Comparison of ENCODE assay signal across 26 cellular contexts in the genomic region with DNA sequence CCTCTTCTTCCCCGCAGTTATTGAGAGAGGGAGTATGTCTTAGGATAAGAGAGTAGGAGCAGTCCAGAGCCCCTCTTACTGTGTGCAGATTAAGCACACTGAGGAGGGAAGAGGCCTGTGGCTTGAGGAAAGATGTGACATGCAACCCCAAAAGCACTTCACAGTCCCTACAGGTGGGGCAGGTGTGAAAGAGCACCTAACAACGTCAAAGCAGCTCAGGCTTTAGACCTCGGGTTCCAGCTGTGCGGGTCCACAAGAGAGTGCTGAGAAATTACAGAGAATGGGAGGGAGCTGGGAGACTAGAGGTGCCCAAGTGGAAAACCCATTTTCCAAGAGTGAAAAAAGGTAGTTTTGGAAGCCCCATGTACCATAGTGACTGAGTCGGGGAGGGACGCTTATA.
"Had no signal": no experiment of that assay in that cellular context is flagged by ENCODE, and none has a peak within 500 bp of the region (broad histone marks: within the 10 kb centered on the region; RNA-seq: fewer than 3 reads in every experiment).

No MANE protein-coding gene starts in this region.

- H3K4me3 ChIP-seq: ascending aorta, breast epithelium, cardiac muscle cell, colonic mucosa, esophagus squamous epithelium, gastroesophageal sphincter had no signal

- H3K27ac ChIP-seq: ascending aorta, breast epithelium, cardiac muscle cell, colonic mucosa, esophagus squamous epithelium, gastroesophageal sphincter had no signal

- H3K36me3 ChIP-seq: ascending aorta, breast epithelium, cardiac muscle cell, colonic mucosa, esophagus squamous epithelium, gastroesophageal sphincter had no signal

- DNase-seq: activated CD4-positive, alpha-beta memory T cell treated with anti-CD3 and anti-CD28 coated beads for 36 hours; activated CD4-positive, alpha-beta T cell treated with anti-CD3 and anti-CD28 coated beads for 36 hours; activated CD4-positive, alpha-beta T cell treated with anti-CD3 and anti-CD28 coated beads, Interleukin-2, amount 10 ng/mL, durations not matched to agents 24 days and 14 days; activated CD4-positive, CD25-positive, alpha-beta regulatory T cell; activated CD4-positive, CD25-positive, alpha-beta regulatory T cell treated with anti-CD3 and anti-CD28 coated beads, Interleukin-2, amount 50 U/mL, for 72 hours; activated CD8-positive, alpha-beta memory T cell treated with anti-CD3 and anti-CD28 coated beads, Interleukin-2, amount 50 U/mL, for 4 hours; activated CD8-positive, alpha-beta T cell treated with anti-CD3 and anti-CD28 coated beads, Interleukin-2, amount 10 ng/mL, durations not matched to agents 7 days and 5 days; activated effector memory CD4-positive, alpha-beta T cell treated with anti-CD3 and anti-CD28 coated beads, Interleukin-2, amount 50 U/mL, for 16 hours; activated naive CD4-positive, alpha-beta T cell treated with anti-CD3 and anti-CD28 coated beads, Interleukin-2, amount 10 ng/mL, durations not matched to agents 7 days and 5 days; activated naive CD8-positive, alpha-beta T cell treated with anti-CD3 and anti-CD28 coated beads, Interleukin-2, amount 10 ng/mL, durations not matched to agents 7 days and 5 days; activated T-cell treated with anti-CD3 and anti-CD28 coated beads, Interleukin-2, amount 50 U/mL, for 1 hour; activated T-cell treated with anti-CD3 and anti-CD28 coated beads, Interleukin-2, amount 50 U/mL, for 48 hours; central memory CD4-positive, alpha-beta T cell; cerebellar nuclear complex; colonic mucosa; effector CD8-positive, alpha-beta T cell; erythroblast; esophagus squamous epithelium; foreskin melanocyte; T-helper 2 cell had no signal

- H3K4me1 ChIP-seq: ascending aorta, breast epithelium, colonic mucosa, esophagus squamous epithelium, gastroesophageal sphincter had no signal

- H3K27me3 ChIP-seq: ascending aorta, breast epithelium, cardiac muscle cell, colonic mucosa, esophagus squamous epithelium, gastroesophageal sphincter had no signal

- H3K9me3 ChIP-seq: ascending aorta, breast epithelium, colonic mucosa, esophagus squamous epithelium, gastroesophageal sphincter had no signal

- ATAC-seq: activated CD4-positive, alpha-beta T cell treated with anti-CD3 and anti-CD28 coated beads for 36 hours; activated CD8-positive, alpha-beta memory T cell treated with anti-CD3 and anti-CD28 coated beads, Interleukin-2, amount 10 ng/mL, durations not matched to agents 7 days and 5 days; activated CD8-positive, alpha-beta T cell treated with anti-CD3 and anti-CD28 coated beads, Interleukin-2, amount 10 ng/mL, durations not matched to agents 7 days and 5 days; activated naive CD4-positive, alpha-beta T cell treated with anti-CD3 and anti-CD28 coated beads, Interleukin-2, amount 50 U/mL, for 72 hours; gastroesophageal sphincter had no signal
